In the genomic region with DNA sequence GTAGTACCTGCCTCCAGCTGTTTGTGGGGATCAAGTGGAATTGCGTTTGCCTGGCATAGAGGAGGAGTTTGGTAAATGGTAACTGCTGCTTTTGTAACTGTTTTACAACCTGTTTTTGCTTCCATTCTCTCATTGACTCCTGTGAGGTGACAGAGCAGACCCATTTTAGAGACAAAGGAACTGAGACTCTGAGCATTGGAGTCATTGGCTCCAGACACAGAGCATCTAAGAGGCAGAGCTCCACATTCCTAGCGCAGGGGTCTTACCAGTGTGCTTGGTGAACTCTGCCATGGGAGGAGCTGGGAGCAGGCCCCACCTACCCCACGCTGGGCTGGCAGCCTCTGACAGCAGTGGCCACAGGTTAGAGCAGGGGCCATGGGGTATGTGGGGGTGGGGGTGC, we compare ENCODE assay signal across 18 cellular contexts. TPM values are rescaled to one million over a fixed set of nuclear protein-coding genes. Genes with fewer than 3 reads are reported as not detected.
DNase-seq lines count a peak whose midpoint lies in the region; ATAC-seq and TF ChIP-seq lines count a peak whose summit lies in the region.
"Had no signal": no experiment of that assay in that cellular context is flagged by ENCODE, and none has a peak within 500 bp of the region (broad histone marks: within the 10 kb centered on the region; RNA-seq: fewer than 3 reads in every experiment).

No MANE protein-coding gene starts in this region.

- peaks cover 4% of the 10 kb centered on the region for H3K36me3 Mint-ChIP-seq in CD4-positive, CD25-positive, alpha-beta regulatory T cell
- H3K36me3 Mint-ChIP-seq in CD8-positive, alpha-beta memory T cell: peaks cover 0 to 24% (median 4%) of the 10 kb centered on the region in 3 donors
- H3K36me3 Mint-ChIP-seq in activated naive CD8-positive, alpha-beta T cell treated with anti-CD3 and anti-CD28 coated beads, Interleukin-2, amount 10 ng/mL, durations not matched to agents 7 days and 5 days: peaks cover 5% of the 10 kb centered on the region
- no peaks in the 10 kb centered on the region for H3K36me3 Mint-ChIP-seq in neural crest cell (ENCODE audit: low read depth)

- H3K4me3 ChIP-seq in CD4-positive, CD25-positive, alpha-beta regulatory T cell (ENCODE audit: low read depth, low read length): peak overlapping the region; percentile 55
- peak overlapping the region; percentile 67 for H3K4me3 ChIP-seq in CD8-positive, alpha-beta memory T cell (ENCODE audit: low read length)
- H3K4me3 ChIP-seq: cardiac muscle cell, suprapubic skin had no signal

- H3K36me3 ChIP-seq in CD4-positive, CD25-positive, alpha-beta regulatory T cell (ENCODE audit: control insufficient read depth, insufficient read depth, low read length): no peaks in the 10 kb centered on the region
- peaks cover 8% of the 10 kb centered on the region for H3K36me3 ChIP-seq in CD8-positive, alpha-beta memory T cell (ENCODE audit: insufficient read depth, low read length)
- H3K36me3 ChIP-seq: cardiac muscle cell, left lung, suprapubic skin had no signal

- CTCF ChIA-PET in CD8-positive, alpha-beta memory T cell (lab: Charles Lee): interaction anchor here (0.6 kb wide), 1 partner anchor 25 kb away, joined by 3 read pairs; no protein-coding TSS in a partner anchor

- H3K4me1 Mint-ChIP-seq in CD4-positive, CD25-positive, alpha-beta regulatory T cell: peaks cover 13 to 68% (median 38%) of the 10 kb centered on the region in 4 donors
- H3K4me1 Mint-ChIP-seq in CD8-positive, alpha-beta memory T cell: peaks cover 57 to 71% (median 64%) of the 10 kb centered on the region in 3 donors
- peaks cover 53% of the 10 kb centered on the region for H3K4me1 Mint-ChIP-seq in activated naive CD8-positive, alpha-beta T cell treated with anti-CD3 and anti-CD28 coated beads, Interleukin-2, amount 10 ng/mL, durations not matched to agents 7 days and 5 days
- H3K4me1 Mint-ChIP-seq in neural crest cell: peaks cover 36% of the 10 kb centered on the region

- H3K27ac Mint-ChIP-seq in CD4-positive, CD25-positive, alpha-beta regulatory T cell: peak overlapping the region; percentile 89 to 93 (median 89)
- peak overlapping the region in 7 of 8 donors; percentile 78 to 93 (median 84) for H3K27ac Mint-ChIP-seq in CD8-positive, alpha-beta memory T cell
- no peak overlapping the region for H3K27ac Mint-ChIP-seq in activated naive CD8-positive, alpha-beta T cell treated with anti-CD3 and anti-CD28 coated beads, Interleukin-2, amount 10 ng/mL, durations not matched to agents 7 days and 5 days
- no peak overlapping the region for H3K27ac Mint-ChIP-seq in neural crest cell (ENCODE audit: unreplicated experiment)

- no peak for TF ChIP-seq CTCF in neural crest cell (conservative IDR thresholded peaks at IDR 0.05)

- H3K27ac ChIP-seq in CD4-positive, CD25-positive, alpha-beta regulatory T cell (ENCODE audit: insufficient read depth, low read length, poor library complexity, severe bottlenecking): peak overlapping the region; percentile 33
- H3K27ac ChIP-seq in CD8-positive, alpha-beta memory T cell (ENCODE audit: low read depth, low read length): peak overlapping the region; percentile 11
- H3K27ac ChIP-seq: C4-2B, cardiac muscle cell, left lung, suprapubic skin had no signal

- no peak for ATAC-seq in CD4-positive, CD25-positive, alpha-beta regulatory T cell (ENCODE audit: low read depth in 2 of 2)
- no peak for ATAC-seq in activated naive CD8-positive, alpha-beta T cell treated with anti-CD3 and anti-CD28 coated beads, Interleukin-2, amount 10 ng/mL, durations not matched to agents 7 days and 5 days (ENCODE audit: low read depth)
- no peak for ATAC-seq in GM18858 (IDR thresholded peaks at IDR 0.05; ENCODE audit: unreplicated experiment)
- ATAC-seq: activated naive CD4-positive, alpha-beta T cell treated with anti-CD3 and anti-CD28 coated beads, Interleukin-2, amount 50 U/mL, for 72 hours; left lung had no signal

- DNase-seq in CD4-positive, CD25-positive, alpha-beta regulatory T cell: no peak
- no peak for DNase-seq in CD8-positive, alpha-beta memory T cell
- no peak for DNase-seq in activated naive CD8-positive, alpha-beta T cell treated with anti-CD3 and anti-CD28 coated beads, Interleukin-2, amount 10 ng/mL, durations not matched to agents 7 days and 5 days
- DNase-seq in neural crest cell (ENCODE audit: low read depth, low spot score) (no peak), dermis blood vessel endothelial cell (no peak), erythroblast (lab: John Stamatoyannopoulos, UW) (no peak)
- DNase-seq: activated CD8-positive, alpha-beta memory T cell treated with anti-CD3 and anti-CD28 coated beads for 24 hours; GOT3; Kasumi-1; left lung; NCI-H1417 treated with DMSO at 0.1 percent for 48 hours; NCI-H2227 treated with DMSO at 0.1 percent for 48 hours; SIG-M5 had no signal

- H3K4me1 ChIP-seq in CD4-positive, CD25-positive, alpha-beta regulatory T cell (ENCODE audit: control insufficient read depth, insufficient read depth, low read length, poor library complexity, severe bottlenecking): peaks cover 67% of the 10 kb centered on the region
- peaks cover 60% of the 10 kb centered on the region for H3K4me1 ChIP-seq in CD8-positive, alpha-beta memory T cell (ENCODE audit: insufficient read depth, low read length)

- POLR2A ChIA-PET in CD8-positive, alpha-beta memory T cell (lab: Charles Lee): interaction anchor here (1.9 kb wide), 1 partner anchor 16 kb away, joined by 7 read pairs; no protein-coding TSS in a partner anchor
- POLR2A ChIA-PET in activated naive CD8-positive, alpha-beta T cell treated with anti-CD3 and anti-CD28 coated beads, Interleukin-2, amount 10 ng/mL, durations not matched to agents 7 days and 5 days (lab: Charles Lee): interaction anchor here (2.1 kb wide), 1 partner anchor 19 kb away, joined by 6 read pairs; no protein-coding TSS in a partner anchor

- H3K4me3 Mint-ChIP-seq in CD4-positive, CD25-positive, alpha-beta regulatory T cell: peak overlapping the region; percentile 92 to 97 (median 95)
- H3K4me3 Mint-ChIP-seq in CD8-positive, alpha-beta memory T cell: peak overlapping the region; percentile 88 to 94 (median 92)
- peak overlapping the region; percentile 88 for H3K4me3 Mint-ChIP-seq in activated naive CD8-positive, alpha-beta T cell treated with anti-CD3 and anti-CD28 coated beads, Interleukin-2, amount 10 ng/mL, durations not matched to agents 7 days and 5 days
- peak overlapping the region; percentile 84 for H3K4me3 Mint-ChIP-seq in neural crest cell

- no peaks in the 10 kb centered on the region for H3K27me3 ChIP-seq in CD4-positive, CD25-positive, alpha-beta regulatory T cell (ENCODE audit: control insufficient read depth, insufficient read depth, low read length)
- H3K27me3 ChIP-seq in CD8-positive, alpha-beta memory T cell (ENCODE audit: insufficient read depth, low read length, poor library complexity, severe bottlenecking): no peaks in the 10 kb centered on the region
- H3K27me3 ChIP-seq: cardiac muscle cell, left lung, suprapubic skin had no signal

- H3K9me3 Mint-ChIP-seq in CD4-positive, CD25-positive, alpha-beta regulatory T cell: peaks cover 0 to 2% (median 0%) of the 10 kb centered on the region in 7 donors
- no peaks in the 10 kb centered on the region for H3K9me3 Mint-ChIP-seq in CD8-positive, alpha-beta memory T cell
- no peaks in the 10 kb centered on the region for H3K9me3 Mint-ChIP-seq in activated naive CD8-positive, alpha-beta T cell treated with anti-CD3 and anti-CD28 coated beads, Interleukin-2, amount 10 ng/mL, durations not matched to agents 7 days and 5 days
- no peaks in the 10 kb centered on the region for H3K9me3 Mint-ChIP-seq in neural crest cell

- no peak for TF ChIP-seq POLR2A in erythroblast (IDR thresholded peaks at IDR 0.05; ENCODE audit: low read length)

- H3K27me3 Mint-ChIP-seq in CD4-positive, CD25-positive, alpha-beta regulatory T cell: no peaks in the 10 kb centered on the region
- no peaks in the 10 kb centered on the region for H3K27me3 Mint-ChIP-seq in CD8-positive, alpha-beta memory T cell
- peaks cover 2% of the 10 kb centered on the region for H3K27me3 Mint-ChIP-seq in activated naive CD8-positive, alpha-beta T cell treated with anti-CD3 and anti-CD28 coated beads, Interleukin-2, amount 10 ng/mL, durations not matched to agents 7 days and 5 days
- no peaks in the 10 kb centered on the region for H3K27me3 Mint-ChIP-seq in neural crest cell (ENCODE audit: low read depth)

- no peaks in the 10 kb centered on the region for H3K9me3 ChIP-seq in CD4-positive, CD25-positive, alpha-beta regulatory T cell (ENCODE audit: control insufficient read depth in 2 of 2, low read length in 2 of 2)
- no peaks in the 10 kb centered on the region for H3K9me3 ChIP-seq in CD8-positive, alpha-beta memory T cell (ENCODE audit: low read length)
- H3K9me3 ChIP-seq: left lung, suprapubic skin had no signal

RNA-seq across cellular contexts. Expression of gene LDLRAP1, which starts 2.4 kb away (rescaled TPM):
- 98.7 TPM for total RNA-seq in CD4-positive, CD25-positive, alpha-beta regulatory T cell
- 100 to 1,000 TPM; 170 to 326 (median 258) TPM for polyA plus RNA-seq in CD4-positive, CD25-positive, alpha-beta regulatory T cell
- 10 to 100 TPM; 21.1 to 22.0 TPM for total RNA-seq in CD8-positive, alpha-beta memory T cell
- 302 TPM for polyA plus RNA-seq in CD8-positive, alpha-beta memory T cell
- 10 to 100 TPM; 77.3 to 79.6 TPM for total RNA-seq in activated naive CD8-positive, alpha-beta T cell treated with anti-CD3 and anti-CD28 coated beads, Interleukin-2, amount 10 ng/mL, durations not matched to agents 7 days and 5 days
- 18.8 and 20.7 TPM in 2 replicates for total RNA-seq in neural crest cell
- 22.0 and 31.8 TPM in 2 replicates for total RNA-seq in dermis blood vessel endothelial cell

Comparison
In these comparisons a context has a peak if more than half of its experiments do, and no peak if none do; other contexts are left out.
1. H3K27ac Mint-ChIP-seq: peak in CD4-positive, CD25-positive, alpha-beta regulatory T cell (3 of 3) and CD8-positive, alpha-beta memory T cell (7 of 8); none in activated naive CD8-positive, alpha-beta T cell treated with anti-CD3 and anti-CD28 coated beads, Interleukin-2, amount 10 ng/mL, durations not matched to agents 7 days and 5 days (single experiment) and neural crest cell (single experiment).
2. Peak in every context shown above with its lines, with median percentiles within 50 percentile points of each other: H3K4me3 Mint-ChIP-seq.